ENCODE assay signal across 16 cellular contexts in genomic region chr1:116769994-116770393, GRCh38. TPM values are rescaled to one million over a fixed set of nuclear protein-coding genes. Genes with fewer than 3 reads are reported as not detected.
DNase-seq lines count a peak whose midpoint lies in the region; ATAC-seq and TF ChIP-seq lines count a peak whose summit lies in the region.
"Had no signal": no experiment of that assay in that cellular context is flagged by ENCODE, and none has a peak within 500 bp of the region (broad histone marks: within the 10 kb centered on the region; RNA-seq: fewer than 3 reads in every experiment).

No MANE protein-coding gene starts in this region.

- no peak overlapping the region for H2BK5ac ChIP-seq in mesendoderm (ENCODE audit: low read length)

- POLR2A ChIA-PET in activated CD8-positive, alpha-beta T cell treated with anti-CD3 and anti-CD28 coated beads, Interleukin-2, amount 10 ng/mL, durations not matched to agents 7 days and 5 days (lab: Charles Lee): interaction anchor here (0.8 to 24.5 kb wide), 18 partner anchors 8 to 290 kb away, joined by 3 to 548 read pairs (median 8); partner anchors contain the start of genes CD2 and TTF2

- no peak overlapping the region for H3K4me3 ChIP-seq in mesendoderm (ENCODE audit: low read length)
- H3K4me3 ChIP-seq: left lung, SJCRH30 had no signal

- H3K23ac ChIP-seq in mesendoderm (ENCODE audit: low read length): no peak overlapping the region

- ATAC-seq in HG02588 (IDR thresholded peaks at IDR 0.05; ENCODE audit: unreplicated experiment) (peak; percentile 5), natural killer cell (no peak)
- peak; percentile 1 for ATAC-seq in activated CD8-positive, alpha-beta T cell treated with anti-CD3 and anti-CD28 coated beads, Interleukin-2, amount 10 ng/mL, durations not matched to agents 7 days and 5 days

- no peaks in the 10 kb centered on the region for H3K27me3 ChIP-seq in mesendoderm (ENCODE audit: insufficient read depth, low read length, poor library complexity)
- H3K27me3 ChIP-seq: left lung, SJCRH30 had no signal

- no peak overlapping the region for H3K18ac ChIP-seq in mesendoderm (ENCODE audit: low read length)

- intact Hi-C loops in natural killer cell (cut with micrococcal nuclease): loop anchor here (1.0 to 5.0 kb wide), 2 partner anchors 31 to 47 kb away; no protein-coding TSS in a partner anchor

- no peaks in the 10 kb centered on the region for H3K79me1 ChIP-seq in mesendoderm (ENCODE audit: low read length)

- H2BK15ac ChIP-seq in mesendoderm (replicated peaks; ENCODE audit: low read depth): no peak overlapping the region

- no peaks in the 10 kb centered on the region for H3K27me3 Mint-ChIP-seq in T-helper 1 cell treated with Interleukin-12 subunit alpha and Interleukin-12 subunit beta and Interleukin-4 antibody, amounts not matched to agents 30 μg/mL and 1 μg/mL, for 36 hours (ENCODE audit: low read depth)
- no peaks in the 10 kb centered on the region for H3K27me3 Mint-ChIP-seq in activated CD8-positive, alpha-beta T cell treated with anti-CD3 and anti-CD28 coated beads, Interleukin-2, amount 10 ng/mL, durations not matched to agents 7 days and 5 days (ENCODE audit: low read depth)
- H3K27me3 Mint-ChIP-seq in natural killer cell (ENCODE audit: low read depth in 2 of 2): no peaks in the 10 kb centered on the region
- H3K27me3 Mint-ChIP-seq: type B pancreatic cell had no signal

- no peak for TF ChIP-seq CTCF in natural killer cell (IDR thresholded peaks at IDR 0.05)

- no peak overlapping the region for H2AK5ac ChIP-seq in mesendoderm (ENCODE audit: low read length)

- no peak overlapping the region for H3K27ac ChIP-seq in mesendoderm (ENCODE audit: low read depth, low read length)
- H3K27ac ChIP-seq: 22Rv1, left lung, SJCRH30 had no signal

- no peak overlapping the region for H3K9ac ChIP-seq in mesendoderm (ENCODE audit: low read length)

- WGBS in mesendoderm (ENCODE audit: extremely low coverage, insufficient coverage, low lambda C conversion rate): no CpG with 5 or more reads among the region's 9 CpGs

- peaks cover 17% of the 10 kb centered on the region for H3K9me3 Mint-ChIP-seq in T-helper 1 cell treated with Interleukin-12 subunit alpha and Interleukin-12 subunit beta and Interleukin-4 antibody, amounts not matched to agents 30 μg/mL and 1 μg/mL, for 36 hours
- H3K9me3 Mint-ChIP-seq in activated CD8-positive, alpha-beta T cell treated with anti-CD3 and anti-CD28 coated beads, Interleukin-2, amount 10 ng/mL, durations not matched to agents 7 days and 5 days (ENCODE audit: insufficient read depth): peaks cover 15% of the 10 kb centered on the region
- no peaks in the 10 kb centered on the region for H3K9me3 Mint-ChIP-seq in natural killer cell

- no peaks in the 10 kb centered on the region for H3K4me1 ChIP-seq in mesendoderm (ENCODE audit: control insufficient read depth, low read depth, low read length)
- H3K4me1 ChIP-seq: SJCRH30 had no signal

- peak overlapping the region; percentile 99 for H3K27ac Mint-ChIP-seq in T-helper 1 cell treated with Interleukin-12 subunit alpha and Interleukin-12 subunit beta and Interleukin-4 antibody, amounts not matched to agents 30 μg/mL and 1 μg/mL, for 36 hours
- H3K27ac Mint-ChIP-seq in activated CD8-positive, alpha-beta T cell treated with anti-CD3 and anti-CD28 coated beads, Interleukin-2, amount 10 ng/mL, durations not matched to agents 7 days and 5 days: peak overlapping the region; percentile 99
- H3K27ac Mint-ChIP-seq in natural killer cell: peak overlapping the region; percentile 93 to 94
- H3K27ac Mint-ChIP-seq: type B pancreatic cell had no signal

- no peak overlapping the region for H3K4me2 ChIP-seq in mesendoderm (ENCODE audit: low read length)

- H4K5ac ChIP-seq in mesendoderm (ENCODE audit: low read length): no peak overlapping the region

- no peak overlapping the region for H2BK120ac ChIP-seq in mesendoderm (ENCODE audit: low read depth, low read length)

- H3K4me1 Mint-ChIP-seq in T-helper 1 cell treated with Interleukin-12 subunit alpha and Interleukin-12 subunit beta and Interleukin-4 antibody, amounts not matched to agents 30 μg/mL and 1 μg/mL, for 36 hours (ENCODE audit: low read depth): peaks cover 74% of the 10 kb centered on the region
- H3K4me1 Mint-ChIP-seq in activated CD8-positive, alpha-beta T cell treated with anti-CD3 and anti-CD28 coated beads, Interleukin-2, amount 10 ng/mL, durations not matched to agents 7 days and 5 days (ENCODE audit: low read depth): peaks cover 85% of the 10 kb centered on the region
- H3K4me1 Mint-ChIP-seq in natural killer cell: peaks cover 57 to 84% of the 10 kb centered on the region in 2 donors

- H3K4me3 Mint-ChIP-seq in T-helper 1 cell treated with Interleukin-12 subunit alpha and Interleukin-12 subunit beta and Interleukin-4 antibody, amounts not matched to agents 30 μg/mL and 1 μg/mL, for 36 hours: peak overlapping the region; percentile 63
- H3K4me3 Mint-ChIP-seq in activated CD8-positive, alpha-beta T cell treated with anti-CD3 and anti-CD28 coated beads, Interleukin-2, amount 10 ng/mL, durations not matched to agents 7 days and 5 days: peak overlapping the region; percentile 56
- peak overlapping the region; percentile 81 for H3K4me3 Mint-ChIP-seq in natural killer cell
- H3K4me3 Mint-ChIP-seq: type B pancreatic cell had no signal

- H3K79me2 ChIP-seq in mesendoderm (ENCODE audit: control insufficient read depth, insufficient read depth, low read length): no peaks in the 10 kb centered on the region

- H3K4ac ChIP-seq in mesendoderm (ENCODE audit: low read depth, low read length): no peak overlapping the region

- H4K8ac ChIP-seq in mesendoderm (ENCODE audit: low read depth, low read length): no peak overlapping the region

- H3K36me3 Mint-ChIP-seq in T-helper 1 cell treated with Interleukin-12 subunit alpha and Interleukin-12 subunit beta and Interleukin-4 antibody, amounts not matched to agents 30 μg/mL and 1 μg/mL, for 36 hours (ENCODE audit: low read depth): peaks cover 59% of the 10 kb centered on the region
- peaks cover 77% of the 10 kb centered on the region for H3K36me3 Mint-ChIP-seq in activated CD8-positive, alpha-beta T cell treated with anti-CD3 and anti-CD28 coated beads, Interleukin-2, amount 10 ng/mL, durations not matched to agents 7 days and 5 days (ENCODE audit: low read depth)
- H3K36me3 Mint-ChIP-seq in natural killer cell: peaks cover 19% of the 10 kb centered on the region
- H3K36me3 Mint-ChIP-seq: naive B cell, type B pancreatic cell had no signal

- DNase-seq in T-helper 1 cell: no peak
- DNase-seq in activated CD8-positive, alpha-beta T cell treated with anti-CD3 and anti-CD28 coated beads, Interleukin-2, amount 10 ng/mL, durations not matched to agents 7 days and 5 days: peak; percentile 33
- DNase-seq in natural killer cell: no peak
- DNase-seq in NCI-H446 (lab: John Stamatoyannopoulos, UW): no peak
- DNase-seq in islet precursor cell: no peak
- no peak for DNase-seq in mesendoderm
- DNase-seq: left lung, naive B cell, NCI-H1105 treated with DMSO at 0.1 percent for 48 hours, NCI-H345, SJCRH30 had no signal

- H3K56ac ChIP-seq in mesendoderm (ENCODE audit: low read length): no peak overlapping the region

- no peaks in the 10 kb centered on the region for H3K36me3 ChIP-seq in mesendoderm (ENCODE audit: control insufficient read depth, insufficient read depth, low read length)
- H3K36me3 ChIP-seq: left lung, SJCRH30 had no signal

- CTCF ChIA-PET in activated CD8-positive, alpha-beta T cell treated with anti-CD3 and anti-CD28 coated beads, Interleukin-2, amount 10 ng/mL, durations not matched to agents 7 days and 5 days (lab: Charles Lee): interaction anchor here (0.6 to 15.2 kb wide), 19 partner anchors 8 to 286 kb away, joined by 3 to 229 read pairs (median 6); partner anchors contain the start of gene CD2

RNA-seq across cellular contexts. Expression of gene CD2, which starts 15.8 kb away (rescaled TPM):
- total RNA-seq in activated CD8-positive, alpha-beta T cell treated with anti-CD3 and anti-CD28 coated beads, Interleukin-2, amount 10 ng/mL, durations not matched to agents 7 days and 5 days: 100 to 1,000 TPM; 186 to 189 TPM
- 10 to 100 TPM; 30.4 to 93.4 (median 60.8) TPM for total RNA-seq in natural killer cell
- not detected for polyA plus RNA-seq in mesendoderm (2013, experiment 1 of 2)
- polyA plus RNA-seq in mesendoderm (2013, experiment 2 of 2): not detected
- total RNA-seq: dermis microvascular lymphatic vessel endothelial cell, SJCRH30 had no signal

Comparison
In these comparisons a context has a peak if more than half of its experiments do, and no peak if none do; other contexts are left out.
1. ATAC-seq: peak in HG02588 (single experiment) and activated CD8-positive, alpha-beta T cell treated with anti-CD3 and anti-CD28 coated beads, Interleukin-2, amount 10 ng/mL, durations not matched to agents 7 days and 5 days (single experiment); none in natural killer cell (0 of 3).
2. Peak in every context shown above with its lines, with median percentiles within 50 percentile points of each other: H3K27ac Mint-ChIP-seq and H3K4me3 Mint-ChIP-seq.